14 cellular contexts compared by ENCODE assay signal in the genomic region with DNA sequence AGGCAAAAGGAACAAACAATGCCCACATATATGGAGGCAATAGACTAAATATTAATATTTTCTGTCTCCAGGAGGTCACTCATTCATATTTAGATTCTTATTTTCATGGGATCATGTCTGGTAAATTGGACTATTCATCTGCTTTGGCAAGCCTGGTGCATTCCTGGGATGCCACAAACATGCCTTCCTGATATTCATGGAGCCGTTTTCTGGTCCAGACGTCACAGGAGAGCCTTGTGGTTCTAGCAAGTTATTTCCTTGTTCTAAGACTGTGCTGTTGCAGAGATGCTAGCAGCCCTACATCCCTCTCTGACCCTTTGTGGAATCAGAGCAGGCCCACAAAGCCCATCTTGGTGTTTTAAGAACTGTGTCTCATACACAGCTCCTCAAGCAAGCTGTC.
A peak's percentile ranks its signal among the peaks of the same experiment; 100 is the strongest.
DNase-seq lines count a peak whose midpoint lies in the region; ATAC-seq, FAIRE-seq and TF ChIP-seq lines count a peak whose summit lies in the region.
"Had no signal": no experiment of that assay in that cellular context is flagged by ENCODE, and none has a peak within 500 bp of the region (broad histone marks: within the 10 kb centered on the region; RNA-seq: fewer than 3 reads in every experiment).

No MANE protein-coding gene starts in this region.

- peaks cover 10% of the 10 kb centered on the region for H3K9me3 ChIP-seq in adipocyte (ENCODE audit: control insufficient read depth, low read length)
- H3K9me3 ChIP-seq: colonic mucosa had no signal

- ATAC-seq in GM21825 (IDR thresholded peaks at IDR 0.05; ENCODE audit: unreplicated experiment) (no peak), HG03378 (IDR thresholded peaks at IDR 0.05; ENCODE audit: unreplicated experiment) (no peak)

- FAIRE-seq in H54 (lab: Jason Lieb, UNC), result peak; percentile 89

- peaks cover 50% of the 10 kb centered on the region for H3K4me1 ChIP-seq in adipocyte (ENCODE audit: control insufficient read depth, insufficient read depth, low read length)
- H3K4me1 ChIP-seq: colonic mucosa, stomach had no signal

- TF ChIP-seq CTCF in foreskin fibroblast (IDR thresholded peaks at IDR 0.05; ENCODE audit: low read depth, low read length) (no peak), GM20000 (IDR thresholded peaks at IDR 0.05; ENCODE audit: extremely low read depth, missing control alignments) (no peak)

- H3K27me3 ChIP-seq in adipocyte (replicated peaks; ENCODE audit: control insufficient read depth, insufficient read depth, low read length), result no peaks in the 10 kb centered on the region
- H3K27me3 ChIP-seq: colonic mucosa had no signal

- DNase-seq in H54 (ENCODE audit: insufficient read length, low spot score) (peak; percentile 16), adipocyte (ENCODE audit: low read depth) (peak; percentile 86), foreskin fibroblast (peak; percentile 91 to 95), skeletal muscle cell (ENCODE audit: low read depth) (peak; percentile 91), GM20000 (ENCODE audit: low spot score) (no peak), COR-L47 (lab: John Stamatoyannopoulos, UW) (no peak)
- DNase-seq: colonic mucosa; KBM-7; NCI-H69; stimulated activated CD4-positive, alpha-beta T cell treated with anti-CD3 and anti-CD28 coated beads, Interleukin-15, amount 100 ng/mL, for 24 hours; stomach; T-helper 2 cell had no signal

- H3K4me3 ChIP-seq in adipocyte (ENCODE audit: low read length), result no peak overlapping the region
- H3K4me3 ChIP-seq in foreskin fibroblast (ENCODE audit: low read depth in 1 of 2, low read length in 2 of 2), result no peak overlapping the region
- H3K4me3 ChIP-seq in skeletal muscle cell (ENCODE audit: low read depth, low read length), result no peak overlapping the region
- H3K4me3 ChIP-seq: colonic mucosa, stomach had no signal

- H3K36me3 ChIP-seq in adipocyte (ENCODE audit: control insufficient read depth, insufficient read depth, low read length, severe bottlenecking), result no peaks in the 10 kb centered on the region
- H3K36me3 ChIP-seq: colonic mucosa, stomach had no signal

- TF ChIP-seq POLR2A in H54 (IDR thresholded peaks at IDR 0.05; ENCODE audit: low read depth, low read length), result no peak

- H3K9ac ChIP-seq in adipocyte (ENCODE audit: low read length), result peak overlapping the region; percentile 79

Comparison
In these comparisons a context has a peak if more than half of its experiments do, and no peak if none do; other contexts are left out.
1. DNase-seq: peak in H54 (single experiment), adipocyte (single experiment), foreskin fibroblast (2 of 2) and skeletal muscle cell (single experiment); none in GM20000 (single experiment) and COR-L47 (single experiment).